17 cellular contexts compared by ENCODE assay signal in genomic region chr6:2562721-2563120, GRCh38.
"Had no signal": no experiment of that assay in that cellular context is flagged by ENCODE, and none has a peak within 500 bp of the region (broad histone marks: within the 10 kb centered on the region; RNA-seq: fewer than 3 reads in every experiment).

No MANE protein-coding gene starts in this region.

- H3K27ac Mint-ChIP-seq: activated CD4-positive, alpha-beta T cell treated with anti-CD3 and anti-CD28 coated beads, Interleukin-2, amount 10 ng/mL, durations not matched to agents 7 days and 5 days; activated naive CD8-positive, alpha-beta T cell treated with anti-CD3 and anti-CD28 coated beads for 36 hours; natural killer cell; T-cell had no signal

- ATAC-seq: gastroesophageal sphincter, natural killer cell, T-cell had no signal

- H3K4me3 ChIP-seq: gastroesophageal sphincter, upper lobe of left lung had no signal

- H3K9me3 ChIP-seq: gastroesophageal sphincter, upper lobe of left lung had no signal

- H3K36me3 ChIP-seq: brain microvascular endothelial cell, gastroesophageal sphincter, upper lobe of left lung had no signal

- H3K36me3 Mint-ChIP-seq: activated naive CD8-positive, alpha-beta T cell treated with anti-CD3 and anti-CD28 coated beads for 36 hours; natural killer cell; T-cell had no signal

- H3K27me3 ChIP-seq: brain microvascular endothelial cell, gastroesophageal sphincter, upper lobe of left lung had no signal

- DNase-seq: activated CD4-positive, alpha-beta T cell treated with anti-CD3 and anti-CD28 coated beads, Interleukin-2, amount 10 ng/mL, durations not matched to agents 7 days and 5 days; activated CD8-positive, alpha-beta memory T cell treated with anti-CD3 and anti-CD28 coated beads for 24 hours; activated naive CD8-positive, alpha-beta T cell treated with anti-CD3 and anti-CD28 coated beads for 36 hours; amygdala; brain microvascular endothelial cell; cerebellar nuclear complex; effector CD8-positive, alpha-beta T cell; hippocampal formation; mesenchymal stem cell; natural killer cell; occipital lobe; small intestine; stimulated activated naive CD8-positive, alpha-beta T cell treated with anti-CD3 and anti-CD28 coated beads, Interleukin-15, Interleukin-2, amounts not matched to agents 100 U/mL and 50 U/mL, for 24 hours; T-cell; T-helper 9 cell; upper lobe of left lung had no signal

- H3K9me3 Mint-ChIP-seq: activated CD4-positive, alpha-beta T cell treated with anti-CD3 and anti-CD28 coated beads, Interleukin-2, amount 10 ng/mL, durations not matched to agents 7 days and 5 days; activated naive CD8-positive, alpha-beta T cell treated with anti-CD3 and anti-CD28 coated beads for 36 hours; natural killer cell had no signal

- H3K27ac ChIP-seq: brain microvascular endothelial cell, gastroesophageal sphincter had no signal

- H3K4me3 Mint-ChIP-seq: activated CD4-positive, alpha-beta T cell treated with anti-CD3 and anti-CD28 coated beads, Interleukin-2, amount 10 ng/mL, durations not matched to agents 7 days and 5 days; activated naive CD8-positive, alpha-beta T cell treated with anti-CD3 and anti-CD28 coated beads for 36 hours; natural killer cell; T-cell had no signal

- H3K4me1 Mint-ChIP-seq: natural killer cell had no signal
